ENCODE assay signal across 1 cellular context in the genomic region with DNA sequence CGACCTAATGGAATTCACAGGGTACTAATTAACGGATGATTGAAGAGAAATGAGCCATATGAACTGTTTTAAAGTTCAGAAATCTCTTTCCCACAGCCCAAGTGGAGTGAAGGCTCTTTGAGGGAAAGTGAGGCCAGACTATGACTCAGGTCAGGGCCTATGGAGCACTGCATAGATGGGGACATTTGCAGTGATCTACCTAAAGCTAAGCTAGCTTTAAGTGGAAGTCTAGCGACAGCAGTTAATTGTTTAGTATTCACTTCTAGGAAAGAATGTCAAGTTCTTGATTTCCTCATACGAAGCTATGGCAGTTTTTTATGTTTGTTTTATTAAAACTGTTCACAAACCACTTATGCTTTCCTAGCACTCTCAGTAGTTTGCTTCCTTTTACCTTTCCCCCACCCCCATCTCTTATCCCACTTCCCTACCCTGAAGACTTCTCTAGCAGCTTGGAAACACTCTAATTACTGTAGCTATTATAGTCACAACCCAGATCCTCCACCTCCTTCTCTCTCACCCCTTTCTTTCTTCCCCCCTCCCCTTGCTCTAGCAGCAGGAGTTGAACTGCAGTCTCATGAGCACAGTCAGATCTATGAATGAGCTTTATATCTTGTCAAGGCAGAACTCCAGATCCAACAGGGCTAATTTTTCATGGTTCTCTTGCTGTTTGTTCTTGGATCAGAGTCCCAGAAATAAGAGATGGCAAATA.
TF ChIP-seq lines count a peak whose summit lies in the region.

No MANE protein-coding gene starts in this region.

TF ChIP-seq in WTC11, 78 proteins besides CTCF, POLR2A, EP300 and RAD21 (continued from another document):
- TF ChIP-seq, protein P1, sequence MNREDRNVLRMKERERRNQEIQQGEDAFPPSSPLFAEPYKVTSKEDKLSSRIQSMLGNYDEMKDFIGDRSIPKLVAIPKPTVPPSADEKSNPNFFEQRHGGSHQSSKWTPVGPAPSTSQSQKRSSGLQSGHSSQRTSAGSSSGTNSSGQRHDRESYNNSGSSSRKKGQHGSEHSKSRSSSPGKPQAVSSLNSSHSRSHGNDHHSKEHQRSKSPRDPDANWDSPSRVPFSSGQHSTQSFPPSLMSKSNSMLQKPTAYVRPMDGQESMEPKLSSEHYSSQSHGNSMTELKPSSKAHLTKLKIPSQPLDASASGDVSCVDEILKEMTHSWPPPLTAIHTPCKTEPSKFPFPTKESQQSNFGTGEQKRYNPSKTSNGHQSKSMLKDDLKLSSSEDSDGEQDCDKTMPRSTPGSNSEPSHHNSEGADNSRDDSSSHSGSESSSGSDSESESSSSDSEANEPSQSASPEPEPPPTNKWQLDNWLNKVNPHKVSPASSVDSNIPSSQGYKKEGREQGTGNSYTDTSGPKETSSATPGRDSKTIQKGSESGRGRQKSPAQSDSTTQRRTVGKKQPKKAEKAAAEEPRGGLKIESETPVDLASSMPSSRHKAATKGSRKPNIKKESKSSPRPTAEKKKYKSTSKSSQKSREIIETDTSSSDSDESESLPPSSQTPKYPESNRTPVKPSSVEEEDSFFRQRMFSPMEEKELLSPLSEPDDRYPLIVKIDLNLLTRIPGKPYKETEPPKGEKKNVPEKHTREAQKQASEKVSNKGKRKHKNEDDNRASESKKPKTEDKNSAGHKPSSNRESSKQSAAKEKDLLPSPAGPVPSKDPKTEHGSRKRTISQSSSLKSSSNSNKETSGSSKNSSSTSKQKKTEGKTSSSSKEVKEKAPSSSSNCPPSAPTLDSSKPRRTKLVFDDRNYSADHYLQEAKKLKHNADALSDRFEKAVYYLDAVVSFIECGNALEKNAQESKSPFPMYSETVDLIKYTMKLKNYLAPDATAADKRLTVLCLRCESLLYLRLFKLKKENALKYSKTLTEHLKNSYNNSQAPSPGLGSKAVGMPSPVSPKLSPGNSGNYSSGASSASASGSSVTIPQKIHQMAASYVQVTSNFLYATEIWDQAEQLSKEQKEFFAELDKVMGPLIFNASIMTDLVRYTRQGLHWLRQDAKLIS (CRISPR knock-in tag; IDR thresholded peaks at IDR 0.05; ENCODE audit: borderline replicate concordance), result no peak
